1 cellular context compared by ENCODE assay signal in the genomic region with DNA sequence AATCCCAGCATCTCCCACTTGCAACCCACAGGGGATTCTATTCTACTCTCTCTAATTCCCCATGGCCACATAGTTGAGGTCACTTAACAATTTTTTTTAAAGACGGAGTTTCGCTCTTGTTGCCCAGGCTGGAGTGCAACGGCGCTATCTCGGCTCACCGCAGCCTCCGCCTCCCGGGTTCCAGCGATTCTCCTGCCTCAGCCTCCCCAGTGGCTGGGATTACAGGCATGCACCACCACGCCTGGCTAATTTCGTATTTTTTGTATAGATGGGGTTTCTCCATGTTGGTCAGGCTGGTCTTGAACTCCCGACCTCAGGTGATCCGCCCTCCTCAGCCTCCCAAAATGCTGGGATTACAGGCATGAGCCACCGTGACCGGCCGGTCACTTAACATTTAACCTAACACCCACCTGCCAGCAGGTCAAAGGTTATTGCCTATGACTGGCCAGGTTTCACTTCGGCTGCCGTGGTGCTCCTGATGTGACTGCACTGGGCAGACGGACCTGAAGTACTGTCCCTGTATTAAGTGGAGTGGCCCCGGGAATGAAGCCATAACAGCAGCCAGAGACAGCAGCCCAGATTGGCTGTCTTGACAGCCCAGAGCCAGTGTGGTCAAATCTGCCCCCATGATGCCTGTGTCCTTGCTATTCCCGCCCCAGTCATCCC.
TF ChIP-seq lines count a peak whose summit lies in the region.
"Not testable (repeated sequence)": the region's sequence is repeated elsewhere in the genome, so short reads cannot be mapped to it uniquely, and the experiment has no call there.

No MANE protein-coding gene starts in this region.

TF ChIP-seq in K562, 482 proteins besides CTCF, POLR2A, EP300 and RAD21:
- TF ChIP-seq NR2C1 (IDR thresholded peaks at IDR 0.05): 0 out of 2 replicates have a peak, but pooled peaks have one; percentile 23
- TF ChIP-seq NR2C1 (tag; IDR thresholded peaks at IDR 0.05): not testable (repeated sequence)
